Comparison of ENCODE assay signal across 20 cellular contexts in genomic region chr17:40705567-40705966, GRCh38. TPM values are rescaled to one million over a fixed set of nuclear protein-coding genes. Genes with fewer than 3 reads are reported as not detected.
DNase-seq lines count a peak whose midpoint lies in the region; ATAC-seq and TF ChIP-seq lines count a peak whose summit lies in the region.
"Had no signal": no experiment of that assay in that cellular context is flagged by ENCODE, and none has a peak within 500 bp of the region (broad histone marks: within the 10 kb centered on the region; RNA-seq: fewer than 3 reads in every experiment).

No MANE protein-coding gene starts in this region.

- H3K4me1 ChIP-seq in breast epithelium (no peaks in the 10 kb centered on the region), lower lobe of right lung (peaks cover 9% of the 10 kb centered on the region)

- intact Hi-C loops in MCF 10A (cut with micrococcal nuclease), result no loop called here
- intact Hi-C loops in breast epithelium (cut with DNase I; ENCODE audit: low total_unique reads), result no loop called here
- intact Hi-C loops in lower lobe of right lung (cut with DNase I), result no loop called here

- no peak for TF ChIP-seq CTCF in MCF 10A (IDR thresholded peaks at IDR 0.05; ENCODE audit: unreplicated experiment)
- TF ChIP-seq CTCF in breast epithelium (IDR thresholded peaks at IDR 0.05), result no peak
- TF ChIP-seq CTCF in lower lobe of right lung (IDR thresholded peaks at IDR 0.05), result no peak

- H3K27ac Mint-ChIP-seq in MCF 10A (ENCODE audit: low read depth, unreplicated experiment), result peak overlapping the region; percentile 46
- H3K27ac Mint-ChIP-seq: CD4-positive, alpha-beta T cell; GM23338; HFFc6 had no signal

- no TSS peak for BruUV-seq in MCF 10A (replicated peaks; lab: Mats Ljungman, UMichigan)

- H3K4me3 ChIP-seq in breast epithelium (no peak overlapping the region), lower lobe of right lung (no peak overlapping the region)
- H3K4me3 ChIP-seq: A549, GM23338 had no signal

- H3K27ac ChIP-seq in breast epithelium, result no peak overlapping the region
- peak overlapping the region; percentile 71 for H3K27ac ChIP-seq in epithelial cell of prostate
- H3K27ac ChIP-seq in lower lobe of right lung, result no peak overlapping the region
- H3K27ac ChIP-seq: 22Rv1, A549, C4-2B had no signal

- CTCF ChIA-PET in MCF 10A (lab: Yijun Ruan, JAX), result interaction anchor here (0.6 to 0.7 kb wide), 3 partner anchors 13 to 210 kb away, joined by 3 to 4 read pairs (median 4); no protein-coding TSS in a partner anchor

- H3K4me1 Mint-ChIP-seq in MCF 10A (ENCODE audit: insufficient read depth, unreplicated experiment), result peaks cover 30% of the 10 kb centered on the region
- H3K4me1 Mint-ChIP-seq: GM23338 had no signal

- DNase-seq in MCF 10A (ENCODE audit: unreplicated experiment) (no peak), breast epithelium (ENCODE audit: low spot score in 2 of 2) (no peak), epithelial cell of prostate (ENCODE audit: low read depth, low spot score) (no peak), renal cortical epithelial cell (ENCODE audit: low read depth) (peak; percentile 36), lower lobe of right lung (no peak), pons (ENCODE audit: low spot score) (no peak), RPMI8226 (no peak)
- DNase-seq: AML-193; Caco-2; CD4-positive, alpha-beta T cell; DMS153; DMS79; GDM1; HCEC 1CT; HFFc6 had no signal

- peak overlapping the region; percentile 24 for H3K4me3 Mint-ChIP-seq in MCF 10A (ENCODE audit: unreplicated experiment)
- H3K4me3 Mint-ChIP-seq: CD4-positive, alpha-beta T cell; GM23338; HFFc6 had no signal

- H3K9me3 ChIP-seq in breast epithelium (no peaks in the 10 kb centered on the region), lower lobe of right lung (no peaks in the 10 kb centered on the region)
- H3K9me3 ChIP-seq: A549, Caco-2 had no signal

- no peaks in the 10 kb centered on the region for H3K27me3 Mint-ChIP-seq in MCF 10A (ENCODE audit: insufficient read depth, unreplicated experiment)

- no peaks in the 10 kb centered on the region for H3K27me3 ChIP-seq in breast epithelium
- H3K27me3 ChIP-seq in lower lobe of right lung (ENCODE audit: low read depth), result no peaks in the 10 kb centered on the region

- POLR2A ChIA-PET in MCF 10A (lab: Yijun Ruan, JAX), result interaction anchor here (0.7 to 2.2 kb wide), 9 partner anchors 8 to 235 kb away, joined by 3 to 21 read pairs (median 5); partner anchors contain the start of gene SMARCE1

- H3K36me3 ChIP-seq in breast epithelium (no peaks in the 10 kb centered on the region), lower lobe of right lung (no peaks in the 10 kb centered on the region)

- H3K9me3 Mint-ChIP-seq in MCF 10A (ENCODE audit: unreplicated experiment), result no peaks in the 10 kb centered on the region
- H3K9me3 Mint-ChIP-seq: CD4-positive, alpha-beta T cell; GM23338; HFFc6 had no signal

- TF ChIP-seq POLR2A in breast epithelium (IDR thresholded peaks at IDR 0.05), result no peak

- H3K36me3 Mint-ChIP-seq in MCF 10A (ENCODE audit: insufficient read depth, unreplicated experiment), result no peaks in the 10 kb centered on the region

- ATAC-seq in lower lobe of right lung, result no peak
- ATAC-seq: A549, GM23338 had no signal

RNA-seq across cellular contexts. Expression of gene KRT24, which starts 2.0 kb away (rescaled TPM):
- total RNA-seq in MCF 10A (2022), result not detected in 2 replicates
- total RNA-seq in breast epithelium, result not detected
- not detected in 2 replicates for total RNA-seq in renal cortical epithelial cell
- total RNA-seq in lower lobe of right lung, result not detected
- total RNA-seq: CD4-positive, alpha-beta T cell; Daoy; GM23338; HFFc6 had no signal

RNA-seq across cellular contexts. Expression of gene KRT222, which starts 40.6 kb away (rescaled TPM):
- total RNA-seq in MCF 10A (2022) (0.37 and 0.49 TPM in 2 replicates), breast epithelium (1 to 10 TPM in 2 of 3 donors, under 1 TPM in 1; 0.80 to 1.3 (median 1.0) TPM), renal cortical epithelial cell (1.7 and 10.9 TPM in 2 replicates), lower lobe of right lung (1.3 TPM)
- total RNA-seq: Caco-2; CD4-positive, alpha-beta T cell; Daoy; GM23338; HFFc6 had no signal

RNA-seq across cellular contexts. Expression of gene KRT25, which starts 49.6 kb away (rescaled TPM):
- total RNA-seq in MCF 10A (2022) (not detected in 2 replicates), breast epithelium (not detected), renal cortical epithelial cell (not detected in 2 replicates), lower lobe of right lung (not detected)
- total RNA-seq: Caco-2; CD4-positive, alpha-beta T cell; Daoy; GM23338; HFFc6 had no signal

RNA-seq across cellular contexts. Expression of gene SMARCE1, which starts 57.9 kb away (rescaled TPM):
- 120 and 128 TPM in 2 replicates for total RNA-seq in MCF 10A (2022)
- total RNA-seq in breast epithelium, result 100 to 1,000 TPM in 1 of 3 donors, 10 to 100 TPM in 2; 91.4 to 122 (median 98.4) TPM
- 70.5 and 126 TPM in 2 replicates for total RNA-seq in renal cortical epithelial cell
- 83.6 TPM for total RNA-seq in lower lobe of right lung
